31 cellular contexts compared by ENCODE assay signal in the genomic region with DNA sequence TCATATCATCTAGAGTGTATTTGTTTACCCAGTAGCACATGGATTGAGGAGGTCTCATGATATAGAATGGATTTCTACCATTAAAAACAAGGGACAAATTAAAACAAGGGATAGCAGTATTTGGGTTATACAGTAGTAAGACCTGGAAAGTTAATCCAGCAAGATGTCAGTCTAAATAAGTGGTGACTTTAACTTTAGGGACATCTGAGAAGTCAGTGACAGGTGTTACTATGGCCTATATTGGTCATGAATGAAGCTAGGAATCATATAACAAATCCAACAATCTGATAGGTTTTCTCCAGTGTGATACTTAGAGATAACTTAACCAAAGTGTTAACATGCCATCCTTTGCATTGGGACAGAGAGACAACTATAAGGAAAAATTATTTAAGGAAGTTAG. TPM values are rescaled to one million over a fixed set of nuclear protein-coding genes. Genes with fewer than 3 reads are reported as not detected.
"Had no signal": no experiment of that assay in that cellular context is flagged by ENCODE, and none has a peak within 500 bp of the region (broad histone marks: within the 10 kb centered on the region; RNA-seq: fewer than 3 reads in every experiment).

No MANE protein-coding gene starts in this region.

- H3K9me3 ChIP-seq: neutrophil, pancreas, prostate gland, right lobe of liver, sigmoid colon, stomach, thoracic aorta, thyroid gland, tibial nerve, upper lobe of left lung, vagina had no signal

- ATAC-seq: naive thymus-derived CD8-positive, alpha-beta T cell; natural killer cell treated with Interleukin-12 subunit alpha and Interleukin-12 subunit beta and Interleukin-15 and Interleukin-18, amount 100 ng/mL, for 72 hours; pancreas; right cardiac atrium; right lobe of liver; stimulated activated effector memory CD8-positive, alpha-beta T cell treated with anti-CD3 and anti-CD28 coated beads, Interleukin-12 subunit alpha, Interleukin-12 subunit beta, amount 100 ng/mL, for 72 hours; stimulated activated naive B cell treated with anti-CD40 and anti-IgM and Interleukin-4, amounts not matched to agents 10 μg/mL and 1 μg/mL and 100 μg/mL, for 72 hours had no signal

- H3K4me3 ChIP-seq: pancreas, prostate gland, right lobe of liver, sigmoid colon, stomach, thoracic aorta, thyroid gland, tibial nerve, upper lobe of left lung, vagina had no signal

- H3K4me1 ChIP-seq: pancreas, prostate gland, stomach had no signal

- H3K36me3 ChIP-seq: neutrophil, pancreas, prostate gland, right lobe of liver, sigmoid colon, stomach, thoracic aorta, thyroid gland, tibial nerve, upper lobe of left lung, vagina had no signal

- H3K27ac ChIP-seq: neutrophil, pancreas, prostate gland, right lobe of liver, sigmoid colon, stomach, thoracic aorta, thyroid gland, tibial nerve, upper lobe of left lung, vagina had no signal

- H3K27me3 ChIP-seq: neutrophil, pancreas, right lobe of liver, sigmoid colon, stomach, thyroid gland, tibial nerve, upper lobe of left lung, vagina had no signal

- DNase-seq: naive B cell; naive thymus-derived CD8-positive, alpha-beta T cell; nephron progenitor cell; nucleus accumbens; pancreas; right cardiac atrium; right lobe of liver; sigmoid colon; small intestine; stimulated activated CD4-positive, alpha-beta T cell treated with anti-CD3 and anti-CD28 coated beads, Interleukin-15, amount 100 ng/mL, for 24 hours; stimulated activated CD4-positive, alpha-beta T cell treated with anti-CD3 and anti-CD28 coated beads, Interleukin-2, amount 100 ng/mL, for 24 hours; stimulated activated CD4-positive, alpha-beta T cell treated with anti-CD3 and anti-CD28 coated beads, Interleukin-2, amount 100 ng/mL, for 48 hours; stimulated activated CD4-positive, alpha-beta T cell treated with anti-CD3 and anti-CD28 coated beads, Interleukin-4, amount 100 ng/mL, for 24 hours; stimulated activated naive B cell treated with anti-CD40 and anti-IgM and Interleukin-4, amounts not matched to agents 10 μg/mL and 1 μg/mL and 100 μg/mL, for 72 hours; stimulated activated naive CD4-positive, alpha-beta T cell treated with Interleukin-2 at 50 U/mL for 16 hours; stomach; thyroid gland; trophoblast cell; upper lobe of left lung had no signal

RNA-seq across cellular contexts. Expression of gene TMEM61, which starts 50.7 kb away (rescaled TPM):
- total RNA-seq: naive thymus-derived CD8-positive, alpha-beta T cell; natural killer cell treated with Interleukin-12 subunit alpha and Interleukin-12 subunit beta and Interleukin-15 and Interleukin-18, amount 100 ng/mL, for 72 hours; neural crest cell; omental fat pad; osteocyte; right cardiac atrium; subcutaneous adipose tissue; temporal lobe had no signal
- polyA plus RNA-seq: naive thymus-derived CD8-positive, alpha-beta T cell had no signal
